25 cellular contexts compared by ENCODE assay signal in genomic region chr12:81692008-81692407, GRCh38.
A peak's percentile ranks its signal among the peaks of the same experiment; 100 is the strongest.
DNase-seq lines count a peak whose midpoint lies in the region; ATAC-seq, FAIRE-seq and TF ChIP-seq lines count a peak whose summit lies in the region.
"Had no signal": no experiment of that assay in that cellular context is flagged by ENCODE, and none has a peak within 500 bp of the region (broad histone marks: within the 10 kb centered on the region; RNA-seq: fewer than 3 reads in every experiment).

No MANE protein-coding gene starts in this region.

- H3K27ac ChIP-seq in upper lobe of right lung, result no peak overlapping the region
- H3K27ac ChIP-seq: adrenal gland, colonic mucosa, suprapubic skin had no signal

- no peak for TF ChIP-seq CTCF in upper lobe of right lung (IDR thresholded peaks at IDR 0.05)

- H3K27ac Mint-ChIP-seq in activated CD4-positive, alpha-beta T cell treated with anti-CD3 and anti-CD28 coated beads for 36 hours, result no peak overlapping the region
- no peak overlapping the region for H3K27ac Mint-ChIP-seq in activated T-helper 17 cell treated with anti-CD3 and anti-CD28 coated beads, Interleukin-2, amount 50 U/mL, for 72 hours
- H3K27ac Mint-ChIP-seq: memory B cell; naive B cell; stimulated activated effector memory CD8-positive, alpha-beta T cell treated with anti-CD3 and anti-CD28 coated beads, Interleukin-12 subunit alpha, Interleukin-12 subunit beta, amount 100 ng/mL, for 72 hours had no signal

- no peak overlapping the region for H3K4me3 ChIP-seq in upper lobe of right lung
- H3K4me3 ChIP-seq: adrenal gland, colonic mucosa, smooth muscle cell, suprapubic skin had no signal

- intact Hi-C loops in activated CD4-positive, alpha-beta T cell treated with anti-CD3 and anti-CD28 coated beads for 36 hours (cut with DNase I, micrococcal nuclease), result no loop called here
- intact Hi-C loops in upper lobe of right lung (cut with DNase I), result no loop called here
- intact Hi-C loops in cardiac septum (cut with DNase I), result no loop called here

- no peaks in the 10 kb centered on the region for H3K4me1 Mint-ChIP-seq in activated CD4-positive, alpha-beta T cell treated with anti-CD3 and anti-CD28 coated beads for 36 hours
- H3K4me1 Mint-ChIP-seq in activated T-helper 17 cell treated with anti-CD3 and anti-CD28 coated beads, Interleukin-2, amount 50 U/mL, for 72 hours, result no peaks in the 10 kb centered on the region
- H3K4me1 Mint-ChIP-seq: memory B cell; naive B cell; stimulated activated effector memory CD8-positive, alpha-beta T cell treated with anti-CD3 and anti-CD28 coated beads, Interleukin-12 subunit alpha, Interleukin-12 subunit beta, amount 100 ng/mL, for 72 hours had no signal

- CTCF ChIA-PET in activated CD4-positive, alpha-beta T cell treated with anti-CD3 and anti-CD28 coated beads for 36 hours (lab: Charles Lee), result no interaction called here

- no peak overlapping the region for H3K4me3 Mint-ChIP-seq in activated CD4-positive, alpha-beta T cell treated with anti-CD3 and anti-CD28 coated beads for 36 hours
- no peak overlapping the region for H3K4me3 Mint-ChIP-seq in activated T-helper 17 cell treated with anti-CD3 and anti-CD28 coated beads, Interleukin-2, amount 50 U/mL, for 72 hours
- H3K4me3 Mint-ChIP-seq: memory B cell; naive B cell; stimulated activated effector memory CD8-positive, alpha-beta T cell treated with anti-CD3 and anti-CD28 coated beads, Interleukin-12 subunit alpha, Interleukin-12 subunit beta, amount 100 ng/mL, for 72 hours had no signal

- H3K4me1 ChIP-seq in upper lobe of right lung, result no peaks in the 10 kb centered on the region
- H3K4me1 ChIP-seq: adrenal gland, BE2C, colonic mucosa, suprapubic skin had no signal

- H3K27me3 ChIP-seq in upper lobe of right lung, result no peaks in the 10 kb centered on the region
- H3K27me3 ChIP-seq: adrenal gland, BE2C, colonic mucosa, suprapubic skin had no signal

- H3K36me3 ChIP-seq in upper lobe of right lung, result no peaks in the 10 kb centered on the region
- H3K36me3 ChIP-seq: adrenal gland, BE2C, colonic mucosa, suprapubic skin had no signal

- DNase-seq in activated CD4-positive, alpha-beta T cell treated with anti-CD3 and anti-CD28 coated beads for 36 hours, result no peak
- no peak for DNase-seq in activated CD4-positive, alpha-beta T cell treated with anti-CD3 and anti-CD28 coated beads, Interleukin-2, amount 50 U/mL, for 48 hours
- DNase-seq in iPS-NIHi11 (ENCODE audit: low spot score) (peak; percentile 21), upper lobe of right lung (no peak), frontal cortex (ENCODE audit: low spot score in 2 of 2) (no peak), NCI-H2171 (lab: John Stamatoyannopoulos, UW) (no peak), cardiac septum (ENCODE audit: low spot score) (no peak)
- DNase-seq: activated CD4-positive, alpha-beta T cell treated with anti-CD3 and anti-CD28 coated beads for 4 hours; activated naive CD4-positive, alpha-beta T cell treated with Interleukin-2 at 50 U/mL for 16 hours; activated T-cell treated with anti-CD3 and anti-CD28 coated beads, Interleukin-2, amount 50 U/mL, for 48 hours; adrenal gland; BE2C; colonic mucosa; effector memory CD4-positive, alpha-beta T cell; naive B cell; NCI-H2171 treated with DMSO at 0.1 percent for 48 hours; NCI-H524 treated with DMSO at 0.1 percent for 48 hours; retina; T-helper 2 cell had no signal

- FAIRE-seq in frontal cortex (lab: Jason Lieb, UNC), result no peak
- FAIRE-seq: RCC 7860 had no signal

- H3K36me3 Mint-ChIP-seq in activated CD4-positive, alpha-beta T cell treated with anti-CD3 and anti-CD28 coated beads for 36 hours (ENCODE audit: low read depth), result no peaks in the 10 kb centered on the region
- H3K36me3 Mint-ChIP-seq in activated T-helper 17 cell treated with anti-CD3 and anti-CD28 coated beads, Interleukin-2, amount 50 U/mL, for 72 hours (ENCODE audit: low read depth), result no peaks in the 10 kb centered on the region
- H3K36me3 Mint-ChIP-seq: memory B cell; naive B cell; stimulated activated effector memory CD8-positive, alpha-beta T cell treated with anti-CD3 and anti-CD28 coated beads, Interleukin-12 subunit alpha, Interleukin-12 subunit beta, amount 100 ng/mL, for 72 hours had no signal

- H3K9me3 ChIP-seq in upper lobe of right lung, result no peaks in the 10 kb centered on the region
- H3K9me3 ChIP-seq: adrenal gland, BE2C, colonic mucosa, suprapubic skin had no signal

- peak; percentile 36 for ATAC-seq in activated CD4-positive, alpha-beta T cell treated with anti-CD3 and anti-CD28 coated beads for 36 hours
- ATAC-seq in activated T-helper 17 cell treated with anti-CD3 and anti-CD28 coated beads, Interleukin-2, amount 50 U/mL, for 72 hours (replicated peaks), result peak; percentile 23
- ATAC-seq in upper lobe of right lung, result peak; percentile 79

- H3K9me3 Mint-ChIP-seq in activated CD4-positive, alpha-beta T cell treated with anti-CD3 and anti-CD28 coated beads for 36 hours (ENCODE audit: low read depth), result no peaks in the 10 kb centered on the region
- no peaks in the 10 kb centered on the region for H3K9me3 Mint-ChIP-seq in activated T-helper 17 cell treated with anti-CD3 and anti-CD28 coated beads, Interleukin-2, amount 50 U/mL, for 72 hours
- H3K9me3 Mint-ChIP-seq: stimulated activated effector memory CD8-positive, alpha-beta T cell treated with anti-CD3 and anti-CD28 coated beads, Interleukin-12 subunit alpha, Interleukin-12 subunit beta, amount 100 ng/mL, for 72 hours had no signal

- no peaks in the 10 kb centered on the region for H3K27me3 Mint-ChIP-seq in activated CD4-positive, alpha-beta T cell treated with anti-CD3 and anti-CD28 coated beads for 36 hours
- no peaks in the 10 kb centered on the region for H3K27me3 Mint-ChIP-seq in activated T-helper 17 cell treated with anti-CD3 and anti-CD28 coated beads, Interleukin-2, amount 50 U/mL, for 72 hours
- H3K27me3 Mint-ChIP-seq: memory B cell, naive B cell had no signal

- POLR2A ChIA-PET in activated CD4-positive, alpha-beta T cell treated with anti-CD3 and anti-CD28 coated beads for 36 hours (lab: Charles Lee), result interaction anchor here (0.7 kb wide), 1 partner anchor 643 kb away, joined by 4 read pairs; no protein-coding TSS in a partner anchor

Comparison
In these comparisons a context has a peak if more than half of its experiments do, and no peak if none do; other contexts are left out.
1. ATAC-seq: peak in every context shown above with its lines; median percentile 79 in upper lobe of right lung; 36 in activated CD4-positive, alpha-beta T cell treated with anti-CD3 and anti-CD28 coated beads for 36 hours; 23 in activated T-helper 17 cell treated with anti-CD3 and anti-CD28 coated beads, Interleukin-2, amount 50 U/mL, for 72 hours.